Comparison of ENCODE assay signal across 10 cellular contexts in the genomic region with DNA sequence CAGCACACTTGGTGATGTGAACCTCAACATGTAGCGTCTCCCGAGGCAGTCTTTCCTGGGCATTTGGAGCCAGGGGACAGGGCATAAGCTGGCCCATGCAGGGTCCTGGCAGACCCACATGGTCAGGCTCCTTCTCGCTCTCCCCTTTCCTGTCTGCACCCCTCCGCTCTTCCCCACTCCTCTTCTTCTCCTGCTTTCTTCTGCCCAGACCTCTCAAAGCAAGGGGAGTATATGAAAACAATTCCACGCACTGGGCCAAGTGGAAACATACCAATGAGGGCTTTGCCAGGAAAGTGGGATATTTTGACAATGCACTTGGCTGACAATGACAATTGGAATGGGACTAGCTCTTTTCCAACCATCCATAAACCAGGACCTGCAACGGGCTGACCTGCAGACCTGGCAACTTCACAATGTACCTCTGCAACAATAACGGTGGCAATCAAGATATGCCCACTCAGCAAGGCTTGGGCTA. TPM values are rescaled to one million over a fixed set of nuclear protein-coding genes. Genes with fewer than 3 reads are reported as not detected.
DNase-seq lines count a peak whose midpoint lies in the region; ATAC-seq and TF ChIP-seq lines count a peak whose summit lies in the region.
"Had no signal": no experiment of that assay in that cellular context is flagged by ENCODE, and none has a peak within 500 bp of the region (broad histone marks: within the 10 kb centered on the region; RNA-seq: fewer than 3 reads in every experiment).

No MANE protein-coding gene starts in this region.

- peaks cover 7% of the 10 kb centered on the region for H3K36me3 ChIP-seq in endodermal cell (ENCODE audit: control insufficient read depth, insufficient read depth, low read length)
- H3K36me3 ChIP-seq in thyroid gland = peaks cover 0 to 3% of the 10 kb centered on the region in 2 donors
- H3K36me3 ChIP-seq: pancreas had no signal

- TF ChIP-seq POLR2A in thyroid gland (IDR thresholded peaks at IDR 0.05) = peak in 1 of 2 donors; percentile 25

- H3K27me3 Mint-ChIP-seq in activated CD8-positive, alpha-beta memory T cell treated with anti-CD3 and anti-CD28 coated beads, Interleukin-2, amount 10 ng/mL, durations not matched to agents 7 days and 5 days = no peaks in the 10 kb centered on the region
- H3K27me3 Mint-ChIP-seq in endodermal cell (ENCODE audit: insufficient read depth) = no peaks in the 10 kb centered on the region
- no peaks in the 10 kb centered on the region for H3K27me3 Mint-ChIP-seq in naive thymus-derived CD8-positive, alpha-beta T cell

- H3K9me3 Mint-ChIP-seq in activated CD8-positive, alpha-beta memory T cell treated with anti-CD3 and anti-CD28 coated beads, Interleukin-2, amount 10 ng/mL, durations not matched to agents 7 days and 5 days (ENCODE audit: low read depth) = no peaks in the 10 kb centered on the region
- no peaks in the 10 kb centered on the region for H3K9me3 Mint-ChIP-seq in endodermal cell
- no peaks in the 10 kb centered on the region for H3K9me3 Mint-ChIP-seq in naive thymus-derived CD8-positive, alpha-beta T cell

- peaks cover 20% of the 10 kb centered on the region for H3K4me1 ChIP-seq in endodermal cell (ENCODE audit: control insufficient read depth, insufficient read depth, low read length)
- H3K4me1 ChIP-seq in thyroid gland = peaks cover 37 to 55% of the 10 kb centered on the region in 2 donors
- H3K4me1 ChIP-seq: pancreas had no signal

- no peak overlapping the region for H3K4me3 Mint-ChIP-seq in activated CD8-positive, alpha-beta memory T cell treated with anti-CD3 and anti-CD28 coated beads, Interleukin-2, amount 10 ng/mL, durations not matched to agents 7 days and 5 days
- H3K4me3 Mint-ChIP-seq in endodermal cell = no peak overlapping the region
- no peak overlapping the region for H3K4me3 Mint-ChIP-seq in naive thymus-derived CD8-positive, alpha-beta T cell

- POLR2A ChIA-PET in naive thymus-derived CD8-positive, alpha-beta T cell (lab: Charles Lee) = no interaction called here

- DNase-seq in activated CD8-positive, alpha-beta memory T cell treated with anti-CD3 and anti-CD28 coated beads, Interleukin-2, amount 10 ng/mL, durations not matched to agents 7 days and 5 days = no peak
- no peak for DNase-seq in activated CD8-positive, alpha-beta memory T cell treated with anti-CD3 and anti-CD28 coated beads for 24 hours
- DNase-seq in endodermal cell (no peak), thyroid gland (peak; percentile 27 to 47), HT-29 (ENCODE audit: low spot score) (no peak)
- DNase-seq in naive thymus-derived CD8-positive, alpha-beta T cell = no peak
- no peak for DNase-seq in stimulated activated CD4-positive, alpha-beta T cell treated with anti-CD3 and anti-CD28 coated beads, Interleukin-2, amount 100 ng/mL, for 48 hours
- DNase-seq: pancreas had no signal

- intact Hi-C loops in thyroid gland (cut with DNase I) = no loop called here

- peak overlapping the region; percentile 22 for H3K27ac ChIP-seq in endodermal cell (ENCODE audit: low read depth, low read length)
- peak overlapping the region; percentile 70 to 84 (median 73) for H3K27ac ChIP-seq in thyroid gland
- H3K27ac ChIP-seq: pancreas had no signal

- H3K9ac ChIP-seq in endodermal cell (ENCODE audit: extremely low read depth, low read length, poor library complexity, severe bottlenecking) = no peak overlapping the region

- no peaks in the 10 kb centered on the region for H3K27me3 ChIP-seq in endodermal cell (ENCODE audit: control insufficient read depth, insufficient read depth, low read length, poor library complexity, severe bottlenecking)
- no peaks in the 10 kb centered on the region for H3K27me3 ChIP-seq in thyroid gland
- H3K27me3 ChIP-seq: pancreas had no signal

- H3K9me3 ChIP-seq in endodermal cell (ENCODE audit: control insufficient read depth, low read length) (no peaks in the 10 kb centered on the region), thyroid gland (no peaks in the 10 kb centered on the region)
- H3K9me3 ChIP-seq: pancreas had no signal

- H3K4me3 ChIP-seq in endodermal cell (ENCODE audit: low read length) = no peak overlapping the region
- no peak overlapping the region for H3K4me3 ChIP-seq in thyroid gland (replicated peaks in 1 of 3)
- H3K4me3 ChIP-seq: GM12878, pancreas had no signal

- CTCF ChIA-PET in activated CD8-positive, alpha-beta memory T cell treated with anti-CD3 and anti-CD28 coated beads, Interleukin-2, amount 10 ng/mL, durations not matched to agents 7 days and 5 days (lab: Charles Lee) = no interaction called here

- ATAC-seq in activated CD8-positive, alpha-beta memory T cell treated with anti-CD3 and anti-CD28 coated beads, Interleukin-2, amount 10 ng/mL, durations not matched to agents 7 days and 5 days = no peak
- ATAC-seq in naive thymus-derived CD8-positive, alpha-beta T cell = no peak
- no peak for ATAC-seq in HG03520 (IDR thresholded peaks at IDR 0.05; ENCODE audit: unreplicated experiment)
- ATAC-seq: GM12878 had no signal

- 87 to 97% methylated on average over 5 to 7 of the region's 7 CpGs for WGBS in endodermal cell (ENCODE audit: insufficient coverage in 1 of 2, insufficient read length in 1 of 2), 2 experiments
- 33 to 44% methylated on average over 7 of the region's 7 CpGs for WGBS in thyroid gland, 2 donors

- peaks cover 43% of the 10 kb centered on the region for H3K36me3 Mint-ChIP-seq in activated CD8-positive, alpha-beta memory T cell treated with anti-CD3 and anti-CD28 coated beads, Interleukin-2, amount 10 ng/mL, durations not matched to agents 7 days and 5 days
- peaks cover 13% of the 10 kb centered on the region for H3K36me3 Mint-ChIP-seq in endodermal cell (ENCODE audit: low read depth)
- H3K36me3 Mint-ChIP-seq in naive thymus-derived CD8-positive, alpha-beta T cell = peaks cover 0 to 86% (median 16%) of the 10 kb centered on the region in 3 donors

- H3K4me1 Mint-ChIP-seq in activated CD8-positive, alpha-beta memory T cell treated with anti-CD3 and anti-CD28 coated beads, Interleukin-2, amount 10 ng/mL, durations not matched to agents 7 days and 5 days = peaks cover 3% of the 10 kb centered on the region
- H3K4me1 Mint-ChIP-seq in endodermal cell = peaks cover 43% of the 10 kb centered on the region
- H3K4me1 Mint-ChIP-seq in naive thymus-derived CD8-positive, alpha-beta T cell = peaks cover 0 to 14% (median 6%) of the 10 kb centered on the region in 4 donors

- H3K27ac Mint-ChIP-seq in activated CD8-positive, alpha-beta memory T cell treated with anti-CD3 and anti-CD28 coated beads, Interleukin-2, amount 10 ng/mL, durations not matched to agents 7 days and 5 days = peak overlapping the region; percentile 39
- no peak overlapping the region for H3K27ac Mint-ChIP-seq in endodermal cell
- peak overlapping the region in 6 of 10 donors; percentile 19 to 83 (median 68) for H3K27ac Mint-ChIP-seq in naive thymus-derived CD8-positive, alpha-beta T cell

- TF ChIP-seq CTCF in endodermal cell (conservative IDR thresholded peaks at IDR 0.05) (no peak), thyroid gland (IDR thresholded peaks at IDR 0.05) (no peak)

RNA-seq across cellular contexts. Expression of gene TRAF3IP2, which starts 58.9 kb away (rescaled TPM):
- 10 to 100 TPM; 14.8 to 15.5 TPM for total RNA-seq in activated CD8-positive, alpha-beta memory T cell treated with anti-CD3 and anti-CD28 coated beads, Interleukin-2, amount 10 ng/mL, durations not matched to agents 7 days and 5 days
- total RNA-seq in endodermal cell (10 to 100 TPM; 15.1 to 18.8 TPM), thyroid gland (10 to 100 TPM; 33.2 to 39.6 (median 37.0) TPM)
- 3.9 TPM for polyA plus RNA-seq in endodermal cell (2013, experiment 1 of 2)
- polyA plus RNA-seq in endodermal cell (2013, experiment 2 of 2) = 5.3 TPM
- 10 to 100 TPM; 16.4 to 17.1 TPM for total RNA-seq in naive thymus-derived CD8-positive, alpha-beta T cell
- polyA plus RNA-seq in naive thymus-derived CD8-positive, alpha-beta T cell = 10 to 100 TPM in 2 of 3 donors, 1 to 10 TPM in 1; 9.4 to 20.1 (median 17.0) TPM
- total RNA-seq in HT-29 (2014; rRNA removed; shearing (Covaris generic)) = 11.7 and 12.2 TPM in 2 replicates

Comparison
In these comparisons a context has a peak if more than half of its experiments do, and no peak if none do; other contexts are left out.
1. DNase-seq: peak in thyroid gland (2 of 2); none in activated CD8-positive, alpha-beta memory T cell treated with anti-CD3 and anti-CD28 coated beads, Interleukin-2, amount 10 ng/mL, durations not matched to agents 7 days and 5 days (single experiment), activated CD8-positive, alpha-beta memory T cell treated with anti-CD3 and anti-CD28 coated beads for 24 hours (single experiment), endodermal cell (single experiment), naive thymus-derived CD8-positive, alpha-beta T cell (0 of 10), HT-29 (single experiment) and stimulated activated CD4-positive, alpha-beta T cell treated with anti-CD3 and anti-CD28 coated beads, Interleukin-2, amount 100 ng/mL, for 48 hours (0 of 2).